Comparison of ENCODE assay signal across 13 cellular contexts in genomic region chr4:24730256-24731001, GRCh38.
A peak's percentile ranks its signal among the peaks of the same experiment; 100 is the strongest.
DNase-seq lines count a peak whose midpoint lies in the region; ATAC-seq and TF ChIP-seq lines count a peak whose summit lies in the region.
"Had no signal": no experiment of that assay in that cellular context is flagged by ENCODE, and none has a peak within 500 bp of the region (broad histone marks: within the 10 kb centered on the region; RNA-seq: fewer than 3 reads in every experiment).

No MANE protein-coding gene starts in this region.

- TF ChIP-seq CTCF in H9 (conservative IDR thresholded peaks at IDR 0.05): no peak

- no peaks in the 10 kb centered on the region for H3K79me2 ChIP-seq in H9 (ENCODE audit: insufficient read depth, low read length)

- no peak overlapping the region for H3T11ph ChIP-seq in H9 (ENCODE audit: low read length)

- no peak overlapping the region for H3K4me3 Mint-ChIP-seq in H9

- no peaks in the 10 kb centered on the region for H3K23me2 ChIP-seq in H9 (ENCODE audit: insufficient read length, low read depth, low read length, poor library complexity, severe bottlenecking)

- H3K36me3 Mint-ChIP-seq in H9 (ENCODE audit: insufficient read depth in 1 of 3, low read depth in 3 of 3): no peaks in the 10 kb centered on the region

- H3K27ac ChIP-seq in SJCRH30 (no peak overlapping the region), H9 (ENCODE audit: insufficient read length, low read depth, low read length) (no peak overlapping the region)

- H4K91ac ChIP-seq in H9 (ENCODE audit: insufficient read length, low read depth, low read length): no peak overlapping the region

- no CpG with 5 or more reads among the region's 16 CpGs for WGBS in H9 (ENCODE audit: extremely low coverage, insufficient read length, low lambda C conversion rate)

- ATAC-seq in HG03439 (IDR thresholded peaks at IDR 0.05; ENCODE audit: unreplicated experiment): no peak

- peak; percentile 92 for DNase-seq in D341Med (ENCODE audit: low spot score)
- peak; percentile 38 to 50 for DNase-seq in SJCRH30
- peak; percentile 54 for DNase-seq in fibroblast of the conjunctiva (ENCODE audit: low read depth)
- DNase-seq in posterior vena cava (ENCODE audit: low spot score): peak; percentile 95
- DNase-seq in NCI-H1092 treated with DMSO at 0.1 percent for 48 hours (lab: John Stamatoyannopoulos, UW): no peak
- DNase-seq in H9: no peak
- no peak for DNase-seq in 8988T
- DNase-seq: activated CD4-positive, CD25-positive, alpha-beta regulatory T cell; activated naive CD4-positive, alpha-beta T cell treated with anti-CD3 and anti-CD28 coated beads, Interleukin-2, amount 50 U/mL, for 16 hours; erythroblast; mammary epithelial cell had no signal

- no peak overlapping the region for H2BK15ac ChIP-seq in H9 (ENCODE audit: low read depth, low read length)

- no peak overlapping the region for H3K9ac ChIP-seq in H9 (ENCODE audit: extremely low read depth, insufficient read length, low read length)

- intact Hi-C loops in posterior vena cava (cut with DNase I): no loop called here

- no peak overlapping the region for H3K18ac ChIP-seq in H9 (ENCODE audit: insufficient read length, low read depth, low read length)

- H4K8ac ChIP-seq in H9 (replicated peaks; ENCODE audit: insufficient read length, low read depth, low read length): no peak overlapping the region

- H2BK12ac ChIP-seq in H9 (ENCODE audit: insufficient read length, low read depth, low read length): no peak overlapping the region

- H2BK5ac ChIP-seq in H9 (ENCODE audit: insufficient read length, low read length): no peak overlapping the region

- no peak overlapping the region for H4K5ac ChIP-seq in H9 (ENCODE audit: insufficient read length, low read depth, low read length)

- H3K79me1 ChIP-seq in H9 (ENCODE audit: insufficient read depth, low read depth, low read length, poor library complexity, severe bottlenecking): no peaks in the 10 kb centered on the region

- H3K27me3 Mint-ChIP-seq in H9 (ENCODE audit: low read depth): no peaks in the 10 kb centered on the region; the same call in 1 of the 2 replicates

- no peak overlapping the region for H2BK20ac ChIP-seq in H9 (ENCODE audit: low read depth, low read length, poor library complexity, severe bottlenecking)

- H3K36me3 ChIP-seq in SJCRH30: no peaks in the 10 kb centered on the region

- H3K23ac ChIP-seq in H9 (ENCODE audit: insufficient read length, low read depth, low read length): no peak overlapping the region

- H3K4me3 ChIP-seq in SJCRH30: no peak overlapping the region
- H3K4me3 ChIP-seq: skin epidermis had no signal

- no peaks in the 10 kb centered on the region for H3K27me3 ChIP-seq in SJCRH30
- no peaks in the 10 kb centered on the region for H3K27me3 ChIP-seq in H9 (ENCODE audit: insufficient read depth, low read length)

- no peak overlapping the region for H3K4ac ChIP-seq in H9 (ENCODE audit: low read depth, low read length)

- H3K4me1 ChIP-seq in SJCRH30 (peaks cover 13% of the 10 kb centered on the region), H9 (ENCODE audit: insufficient read depth, low read length) (no peaks in the 10 kb centered on the region)

- no peak overlapping the region for H3K4me2 ChIP-seq in H9 (ENCODE audit: insufficient read depth, insufficient read length, low read length)

- no peak overlapping the region for H3K27ac Mint-ChIP-seq in H9

- no peaks in the 10 kb centered on the region for H3K9me3 ChIP-seq in SJCRH30 (replicated peaks)
- H3K9me3 ChIP-seq in H9 (ENCODE audit: control insufficient read depth, low read depth, low read length): no peaks in the 10 kb centered on the region

- H3K56ac ChIP-seq in H9 (ENCODE audit: insufficient read length, low read depth, low read length): no peak overlapping the region

- H3K14ac ChIP-seq in H9 (ENCODE audit: insufficient read depth, low read length): no peak overlapping the region

- H2BK120ac ChIP-seq in H9 (ENCODE audit: low read depth, low read length, poor library complexity, severe bottlenecking): no peak overlapping the region

- no peaks in the 10 kb centered on the region for H4K20me1 ChIP-seq in H9 (ENCODE audit: control insufficient read depth, insufficient read depth, insufficient read length)

- no peak overlapping the region for H2AFZ ChIP-seq in H9 (ENCODE audit: low read length)

- no peak overlapping the region for H2AK5ac ChIP-seq in H9 (ENCODE audit: insufficient read length, low read length)

- H3K9me3 Mint-ChIP-seq in H9: no peaks in the 10 kb centered on the region

- peaks cover 4 to 7% of the 10 kb centered on the region in 2 experiments; a peak in 3 of 4 replicates for H3K4me1 Mint-ChIP-seq in H9

Comparison
In these comparisons a context has a peak if more than half of its experiments do, and no peak if none do; other contexts are left out.
1. DNase-seq: peak in D341Med (single experiment), SJCRH30 (2 of 2), fibroblast of the conjunctiva (single experiment) and posterior vena cava (single experiment); none in NCI-H1092 treated with DMSO at 0.1 percent for 48 hours (single experiment), H9 (single experiment) and 8988T (single experiment).